ENCODE assay signal across 18 cellular contexts in the genomic region with DNA sequence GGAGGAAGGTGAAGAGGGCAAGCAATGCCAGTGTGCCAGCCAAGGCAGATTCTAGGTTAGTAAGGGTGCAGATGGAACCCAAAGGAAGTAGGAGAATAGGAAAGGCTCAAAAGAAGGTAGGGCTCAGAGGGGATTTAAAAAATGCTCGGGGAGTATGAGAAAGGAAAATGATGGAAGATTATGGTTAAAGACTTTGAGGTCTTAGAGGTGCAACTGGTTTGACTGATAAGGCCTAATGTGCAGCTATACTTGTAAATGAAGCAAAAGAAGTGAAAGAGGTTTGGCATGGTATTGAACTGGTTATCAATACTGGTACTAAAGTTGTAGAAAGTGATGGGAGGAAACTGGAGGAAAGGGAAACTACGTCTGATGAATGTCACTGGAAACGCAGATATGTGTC.
A peak's percentile ranks its signal among the peaks of the same experiment; 100 is the strongest.
DNase-seq lines count a peak whose midpoint lies in the region; ATAC-seq lines count a peak whose summit lies in the region.
"Had no signal": no experiment of that assay in that cellular context is flagged by ENCODE, and none has a peak within 500 bp of the region (broad histone marks: within the 10 kb centered on the region; RNA-seq: fewer than 3 reads in every experiment).

No MANE protein-coding gene starts in this region.

- peak overlapping the region; percentile 49 for H3K27ac ChIP-seq in angular gyrus (ENCODE audit: low read depth, low read length)
- H3K27ac ChIP-seq in aorta (ENCODE audit: low read depth in 1 of 2, low read length in 2 of 2): no peak overlapping the region
- H3K27ac ChIP-seq: 22Rv1, C4-2B had no signal

- H3K4me1 ChIP-seq in aorta (ENCODE audit: control insufficient read depth in 1 of 2, insufficient read depth in 2 of 2, low read length in 2 of 2): no peaks in the 10 kb centered on the region

- H3K27me3 ChIP-seq in aorta (ENCODE audit: control insufficient read depth in 1 of 2, insufficient read depth in 2 of 2, low read length in 1 of 2): no peaks in the 10 kb centered on the region

- peak overlapping the region; percentile 12 for H3K27ac Mint-ChIP-seq in T-helper 2 cell treated with Interferon-gamma antibody and Interleukin-4, amounts not matched to agents 5 μg/mL and 100 μg/mL, for 36 hours
- peak overlapping the region; percentile 9 for H3K27ac Mint-ChIP-seq in activated naive CD8-positive, alpha-beta T cell treated with anti-CD3 and anti-CD28 coated beads, Interleukin-2, amount 10 ng/mL, durations not matched to agents 7 days and 5 days
- H3K27ac Mint-ChIP-seq in activated naive CD8-positive, alpha-beta T cell treated with anti-CD3 and anti-CD28 coated beads, Interleukin-2, amount 50 U/mL, for 24 hours: no peak overlapping the region
- H3K27ac Mint-ChIP-seq: CD4-positive, alpha-beta T cell; H9 had no signal

- intact Hi-C loops in aorta (cut with DNase I): no loop called here

- H3K27me3 Mint-ChIP-seq in T-helper 2 cell treated with Interferon-gamma antibody and Interleukin-4, amounts not matched to agents 5 μg/mL and 100 μg/mL, for 36 hours (ENCODE audit: low read depth): no peaks in the 10 kb centered on the region
- no peaks in the 10 kb centered on the region for H3K27me3 Mint-ChIP-seq in activated naive CD8-positive, alpha-beta T cell treated with anti-CD3 and anti-CD28 coated beads, Interleukin-2, amount 10 ng/mL, durations not matched to agents 7 days and 5 days
- H3K27me3 Mint-ChIP-seq in activated naive CD8-positive, alpha-beta T cell treated with anti-CD3 and anti-CD28 coated beads, Interleukin-2, amount 50 U/mL, for 24 hours: no peaks in the 10 kb centered on the region
- H3K27me3 Mint-ChIP-seq: CD4-positive, alpha-beta T cell had no signal

- H3K4me3 ChIP-seq in aorta (ENCODE audit: low read length in 2 of 2): no peak overlapping the region
- H3K4me3 ChIP-seq: A549 had no signal

- no peak for ATAC-seq in activated naive CD8-positive, alpha-beta T cell treated with anti-CD3 and anti-CD28 coated beads, Interleukin-2, amount 10 ng/mL, durations not matched to agents 7 days and 5 days (ENCODE audit: low read depth)
- no peak for ATAC-seq in activated naive CD8-positive, alpha-beta T cell treated with anti-CD3 and anti-CD28 coated beads, Interleukin-2, amount 50 U/mL, for 24 hours
- ATAC-seq in HG03565 (IDR thresholded peaks at IDR 0.05; ENCODE audit: unreplicated experiment): no peak
- no peak for ATAC-seq in aorta (ENCODE audit: low FRiP score)
- ATAC-seq: A549 had no signal

- H3K9me3 ChIP-seq in aorta (ENCODE audit: control insufficient read depth, low read length): no peaks in the 10 kb centered on the region

- no peaks in the 10 kb centered on the region for H3K9me3 Mint-ChIP-seq in T-helper 2 cell treated with Interferon-gamma antibody and Interleukin-4, amounts not matched to agents 5 μg/mL and 100 μg/mL, for 36 hours
- H3K9me3 Mint-ChIP-seq in activated naive CD8-positive, alpha-beta T cell treated with anti-CD3 and anti-CD28 coated beads, Interleukin-2, amount 10 ng/mL, durations not matched to agents 7 days and 5 days: peaks cover 7% of the 10 kb centered on the region
- H3K9me3 Mint-ChIP-seq in activated naive CD8-positive, alpha-beta T cell treated with anti-CD3 and anti-CD28 coated beads, Interleukin-2, amount 50 U/mL, for 24 hours: no peaks in the 10 kb centered on the region
- H3K9me3 Mint-ChIP-seq: CD4-positive, alpha-beta T cell had no signal

- H3K4me1 Mint-ChIP-seq in T-helper 2 cell treated with Interferon-gamma antibody and Interleukin-4, amounts not matched to agents 5 μg/mL and 100 μg/mL, for 36 hours (ENCODE audit: low read depth): peaks cover 30% of the 10 kb centered on the region
- H3K4me1 Mint-ChIP-seq in activated naive CD8-positive, alpha-beta T cell treated with anti-CD3 and anti-CD28 coated beads, Interleukin-2, amount 10 ng/mL, durations not matched to agents 7 days and 5 days: peaks cover 33% of the 10 kb centered on the region
- H3K4me1 Mint-ChIP-seq in activated naive CD8-positive, alpha-beta T cell treated with anti-CD3 and anti-CD28 coated beads, Interleukin-2, amount 50 U/mL, for 24 hours: peaks cover 30% of the 10 kb centered on the region
- H3K4me1 Mint-ChIP-seq: H9 had no signal

- POLR2A ChIA-PET in activated naive CD8-positive, alpha-beta T cell treated with anti-CD3 and anti-CD28 coated beads, Interleukin-2, amount 10 ng/mL, durations not matched to agents 7 days and 5 days (lab: Charles Lee): interaction anchor here (1.3 kb wide), 1 partner anchor 61 kb away, joined by 3 read pairs; no protein-coding TSS in a partner anchor

- WGBS in aorta, 2 donors: 94 to 96% methylated on average over 3 of the region's 3 CpGs

- no peak overlapping the region for H3K4me3 Mint-ChIP-seq in T-helper 2 cell treated with Interferon-gamma antibody and Interleukin-4, amounts not matched to agents 5 μg/mL and 100 μg/mL, for 36 hours
- no peak overlapping the region for H3K4me3 Mint-ChIP-seq in activated naive CD8-positive, alpha-beta T cell treated with anti-CD3 and anti-CD28 coated beads, Interleukin-2, amount 10 ng/mL, durations not matched to agents 7 days and 5 days
- H3K4me3 Mint-ChIP-seq in activated naive CD8-positive, alpha-beta T cell treated with anti-CD3 and anti-CD28 coated beads, Interleukin-2, amount 50 U/mL, for 24 hours: no peak overlapping the region
- H3K4me3 Mint-ChIP-seq: CD4-positive, alpha-beta T cell; H9 had no signal

- H3K36me3 ChIP-seq in aorta (ENCODE audit: control insufficient read depth in 1 of 2, insufficient read depth in 2 of 2, low read length in 1 of 2): no peaks in the 10 kb centered on the region

- DNase-seq in T-helper 2 cell treated with Interferon-gamma antibody and Interleukin-4, amounts not matched to agents 5 μg/mL and 100 μg/mL, for 36 hours (ENCODE audit: low spot score): no peak
- no peak for DNase-seq in T-helper 2 cell
- DNase-seq in activated naive CD8-positive, alpha-beta T cell treated with anti-CD3 and anti-CD28 coated beads, Interleukin-2, amount 10 ng/mL, durations not matched to agents 7 days and 5 days: no peak
- DNase-seq in activated naive CD8-positive, alpha-beta T cell treated with anti-CD3 and anti-CD28 coated beads, Interleukin-2, amount 50 U/mL, for 24 hours: no peak
- no peak for DNase-seq in glomerular visceral epithelial cell (ENCODE audit: extremely low spot score)
- DNase-seq in aorta: no peak
- DNase-seq: AML-193; CD4-positive, alpha-beta T cell; DMS153; DMS79; GF-D8; H9; IMR-90 had no signal

- H3K36me3 Mint-ChIP-seq in T-helper 2 cell treated with Interferon-gamma antibody and Interleukin-4, amounts not matched to agents 5 μg/mL and 100 μg/mL, for 36 hours (ENCODE audit: low read depth): peaks cover 49% of the 10 kb centered on the region
- peaks cover 53% of the 10 kb centered on the region for H3K36me3 Mint-ChIP-seq in activated naive CD8-positive, alpha-beta T cell treated with anti-CD3 and anti-CD28 coated beads, Interleukin-2, amount 10 ng/mL, durations not matched to agents 7 days and 5 days
- H3K36me3 Mint-ChIP-seq in activated naive CD8-positive, alpha-beta T cell treated with anti-CD3 and anti-CD28 coated beads, Interleukin-2, amount 50 U/mL, for 24 hours (ENCODE audit: low read depth): peaks cover 9% of the 10 kb centered on the region
